In genomic region chr6:22231050-22231449, GRCh38 we compare ENCODE assay signal across 31 cellular contexts.
"Had no signal": no experiment of that assay in that cellular context is flagged by ENCODE, and none has a peak within 500 bp of the region (broad histone marks: within the 10 kb centered on the region; RNA-seq: fewer than 3 reads in every experiment).

No MANE protein-coding gene starts in this region.

- H3K36me3 ChIP-seq: adrenal gland, esophagus squamous epithelium had no signal

- DNase-seq: activated CD4-positive, alpha-beta memory T cell treated with anti-CD3 and anti-CD28 coated beads, Interleukin-2, amount 10 ng/mL, durations not matched to agents 7 days and 5 days; activated CD4-positive, alpha-beta T cell treated with anti-CD3 and anti-CD28 coated beads for 1 hour; activated CD4-positive, alpha-beta T cell treated with anti-CD3 and anti-CD28 coated beads for 4 hours; activated CD4-positive, alpha-beta T cell treated with anti-CD3 and anti-CD28 coated beads, Interleukin-2, amount 10 ng/mL, durations not matched to agents 7 days and 5 days; activated CD4-positive, alpha-beta T cell treated with anti-CD3 and anti-CD28 coated beads, Interleukin-2, amount 50 U/mL, for 4 hours; activated CD8-positive, alpha-beta memory T cell treated with anti-CD3 and anti-CD28 coated beads, Interleukin-2, amount 50 U/mL, for 48 hours; activated gamma-delta T cell; activated naive CD4-positive, alpha-beta T cell; activated naive CD4-positive, alpha-beta T cell treated with anti-CD3 and anti-CD28 coated beads, Interleukin-2, amount 50 U/mL, for 16 hours; activated naive CD8-positive, alpha-beta T cell treated with anti-CD3 and anti-CD28 coated beads for 36 hours; activated naive CD8-positive, alpha-beta T cell treated with anti-CD3 and anti-CD28 coated beads, Interleukin-2, amount 50 U/mL, for 24 hours; activated T-cell treated with anti-CD3 and anti-CD28 coated beads for 4 hours; activated T-cell treated with anti-CD3 and anti-CD28 coated beads, Interleukin-2, amount 50 U/mL, for 24 hours; activated T-cell treated with anti-CD3 and anti-CD28 coated beads, Interleukin-2, amount 50 U/mL, for 72 hours; adrenal gland; amygdala; aorta; caudate nucleus; cortex of kidney; dermis blood vessel endothelial cell; effector CD4-positive, alpha-beta T cell; effector memory CD8-positive, alpha-beta T cell; esophagus squamous epithelium; head of caudate nucleus; T-helper 2 cell had no signal

- H3K4me1 ChIP-seq: adrenal gland, esophagus squamous epithelium had no signal

- H3K4me3 Mint-ChIP-seq: activated CD4-positive, alpha-beta memory T cell treated with anti-CD3 and anti-CD28 coated beads, Interleukin-2, amount 10 ng/mL, durations not matched to agents 7 days and 5 days; activated CD4-positive, alpha-beta T cell treated with anti-CD3 and anti-CD28 coated beads, Interleukin-2, amount 10 ng/mL, durations not matched to agents 7 days and 5 days; activated naive CD8-positive, alpha-beta T cell treated with anti-CD3 and anti-CD28 coated beads for 36 hours; activated naive CD8-positive, alpha-beta T cell treated with anti-CD3 and anti-CD28 coated beads, Interleukin-2, amount 50 U/mL, for 24 hours; activated T-cell treated with anti-CD3 and anti-CD28 coated beads, Interleukin-2, amount 50 U/mL, for 24 hours; activated T-cell treated with anti-CD3 and anti-CD28 coated beads, Interleukin-2, amount 50 U/mL, for 72 hours; brain; effector memory CD8-positive, alpha-beta T cell; WTC11 had no signal

- H3K4me3 ChIP-seq: adrenal gland, esophagus squamous epithelium had no signal

- FAIRE-seq: bronchial epithelial cell, colon, frontal cortex had no signal

- H3K4me1 Mint-ChIP-seq: activated CD4-positive, alpha-beta memory T cell treated with anti-CD3 and anti-CD28 coated beads, Interleukin-2, amount 10 ng/mL, durations not matched to agents 7 days and 5 days; activated CD4-positive, alpha-beta T cell treated with anti-CD3 and anti-CD28 coated beads, Interleukin-2, amount 10 ng/mL, durations not matched to agents 7 days and 5 days; activated naive CD8-positive, alpha-beta T cell treated with anti-CD3 and anti-CD28 coated beads for 36 hours; activated naive CD8-positive, alpha-beta T cell treated with anti-CD3 and anti-CD28 coated beads, Interleukin-2, amount 50 U/mL, for 24 hours; brain had no signal

- H3K9me3 ChIP-seq: adrenal gland, esophagus squamous epithelium had no signal

- H3K36me3 Mint-ChIP-seq: activated naive CD8-positive, alpha-beta T cell treated with anti-CD3 and anti-CD28 coated beads for 36 hours had no signal

- H3K27me3 ChIP-seq: adrenal gland, esophagus squamous epithelium had no signal

- H3K27ac Mint-ChIP-seq: activated CD4-positive, alpha-beta memory T cell treated with anti-CD3 and anti-CD28 coated beads, Interleukin-2, amount 10 ng/mL, durations not matched to agents 7 days and 5 days; activated CD4-positive, alpha-beta T cell treated with anti-CD3 and anti-CD28 coated beads, Interleukin-2, amount 10 ng/mL, durations not matched to agents 7 days and 5 days; activated naive CD8-positive, alpha-beta T cell treated with anti-CD3 and anti-CD28 coated beads for 36 hours; activated naive CD8-positive, alpha-beta T cell treated with anti-CD3 and anti-CD28 coated beads, Interleukin-2, amount 50 U/mL, for 24 hours; activated T-cell treated with anti-CD3 and anti-CD28 coated beads, Interleukin-2, amount 50 U/mL, for 24 hours; activated T-cell treated with anti-CD3 and anti-CD28 coated beads, Interleukin-2, amount 50 U/mL, for 72 hours; brain; effector memory CD8-positive, alpha-beta T cell; WTC11 had no signal

- H3K9me3 Mint-ChIP-seq: activated naive CD8-positive, alpha-beta T cell treated with anti-CD3 and anti-CD28 coated beads for 36 hours; activated naive CD8-positive, alpha-beta T cell treated with anti-CD3 and anti-CD28 coated beads, Interleukin-2, amount 50 U/mL, for 24 hours; activated T-cell treated with anti-CD3 and anti-CD28 coated beads, Interleukin-2, amount 50 U/mL, for 24 hours had no signal

- ATAC-seq: activated naive CD8-positive, alpha-beta T cell treated with anti-CD3 and anti-CD28 coated beads, Interleukin-2, amount 50 U/mL, for 24 hours; activated T-cell treated with anti-CD3 and anti-CD28 coated beads, Interleukin-2, amount 50 U/mL, for 72 hours; effector memory CD8-positive, alpha-beta T cell; WTC11 had no signal

- H3K27me3 Mint-ChIP-seq: activated CD4-positive, alpha-beta memory T cell treated with anti-CD3 and anti-CD28 coated beads, Interleukin-2, amount 10 ng/mL, durations not matched to agents 7 days and 5 days; activated CD4-positive, alpha-beta T cell treated with anti-CD3 and anti-CD28 coated beads, Interleukin-2, amount 10 ng/mL, durations not matched to agents 7 days and 5 days; activated naive CD8-positive, alpha-beta T cell treated with anti-CD3 and anti-CD28 coated beads for 36 hours; activated naive CD8-positive, alpha-beta T cell treated with anti-CD3 and anti-CD28 coated beads, Interleukin-2, amount 50 U/mL, for 24 hours; activated T-cell treated with anti-CD3 and anti-CD28 coated beads, Interleukin-2, amount 50 U/mL, for 24 hours; effector memory CD8-positive, alpha-beta T cell had no signal

- H3K27ac ChIP-seq: adrenal gland, esophagus squamous epithelium, VCaP had no signal
